16 cellular contexts compared by ENCODE assay signal in genomic region chr2:101310591-101311389, GRCh38. TPM values are rescaled to one million over a fixed set of nuclear protein-coding genes. Genes with fewer than 3 reads are reported as not detected.
A peak's percentile ranks its signal among the peaks of the same experiment; 100 is the strongest.
DNase-seq lines count a peak whose midpoint lies in the region; TF ChIP-seq lines count a peak whose summit lies in the region.
"Had no signal": no experiment of that assay in that cellular context is flagged by ENCODE, and none has a peak within 500 bp of the region (broad histone marks: within the 10 kb centered on the region; RNA-seq: fewer than 3 reads in every experiment).

No MANE protein-coding gene starts in this region.

- H3K27me3 ChIP-seq in CD4-positive, alpha-beta memory T cell (ENCODE audit: insufficient read depth, low read length) = no peaks in the 10 kb centered on the region
- peaks cover 12% of the 10 kb centered on the region for H3K27me3 ChIP-seq in neural progenitor cell

- intact Hi-C loops in CD4-positive, alpha-beta memory T cell (cut with micrococcal nuclease) = loop anchor here (1.0 kb wide), 1 partner anchor 14 kb away; no protein-coding TSS in a partner anchor
- intact Hi-C loops in head of caudate nucleus (cut with DNase I) = no loop called here

- H3K4me3 ChIP-seq in CD4-positive, alpha-beta memory T cell (ENCODE audit: low read length in 2 of 2) = no peak overlapping the region
- H3K4me3 ChIP-seq in neural progenitor cell = no peak overlapping the region

- no peaks in the 10 kb centered on the region for H3K9me3 Mint-ChIP-seq in CD4-positive, alpha-beta memory T cell
- H3K9me3 Mint-ChIP-seq in brain (peaks cover 0 to 7% (median 0%) of the 10 kb centered on the region in 5 experiments), neural progenitor cell (peaks cover 2% of the 10 kb centered on the region)

- H3K79me2 ChIP-seq in neural progenitor cell (ENCODE audit: low read depth) = peaks cover 26% of the 10 kb centered on the region

- TF ChIP-seq CTCF in brain (conservative IDR thresholded peaks at IDR 0.05) = no peak
- no peak for TF ChIP-seq CTCF in neural progenitor cell (IDR thresholded peaks at IDR 0.05)

- H3K36me3 ChIP-seq in CD4-positive, alpha-beta memory T cell (ENCODE audit: insufficient read depth, low read length) = no peaks in the 10 kb centered on the region
- H3K36me3 ChIP-seq in KOPT-K1 (ENCODE audit: insufficient read depth, low read length) (peaks cover 9% of the 10 kb centered on the region; the same call in 1 of the 2 replicates), neural progenitor cell (no peaks in the 10 kb centered on the region)

- H3K27me3 Mint-ChIP-seq in CD4-positive, alpha-beta memory T cell = no peaks in the 10 kb centered on the region
- H3K27me3 Mint-ChIP-seq in brain (peaks cover 4% of the 10 kb centered on the region), neural progenitor cell (ENCODE audit: insufficient read depth, low read depth) (peaks cover 6% of the 10 kb centered on the region)

- H3K9ac ChIP-seq in neural progenitor cell = no peak overlapping the region

- POLR2A ChIA-PET in CD4-positive, alpha-beta memory T cell (lab: Charles Lee; ENCODE audit: partially characterized antibody) = interaction anchor here (1.1 to 8.2 kb wide), 6 partner anchors 12 to 57 kb away, joined by 3 to 247 read pairs (median 4); no protein-coding TSS in a partner anchor

- H3K4me2 ChIP-seq in neural progenitor cell = no peak overlapping the region

- no peaks in the 10 kb centered on the region for H3F3A ChIP-seq in neural progenitor cell (ENCODE audit: low read depth)

- peak overlapping the region; percentile 60 for H3K27ac ChIP-seq in CD4-positive, alpha-beta memory T cell (ENCODE audit: low read depth, low read length)
- H3K27ac ChIP-seq in KOPT-K1 (ENCODE audit: low read depth, low read length, poor library complexity, severe bottlenecking) (peak overlapping the region; percentile 74), neural progenitor cell (no peak overlapping the region)

- DNase-seq in CD4-positive, alpha-beta memory T cell = no peak
- DNase-seq in neural progenitor cell (ENCODE audit: low spot score) (no peak), activated gamma-delta T cell (lab: John Stamatoyannopoulos, UW) (no peak), DMS53 (lab: John Stamatoyannopoulos, UW) (no peak), NCI-H2029 treated with DMSO at 0.1 percent for 48 hours (lab: John Stamatoyannopoulos, UW) (no peak), head of caudate nucleus (no peak)
- DNase-seq: activated CD4-positive, CD25-positive, alpha-beta regulatory T cell treated with anti-CD3 and anti-CD28 coated beads, Interleukin-2, amount 50 U/mL, for 72 hours; amygdala; glutamatergic neuron; left cardiac atrium; NCI-H1694; NCI-H82; occipital lobe; stimulated activated naive CD4-positive, alpha-beta T cell treated with Interleukin-2 at 50 U/mL for 16 hours had no signal

- H3K36me3 Mint-ChIP-seq in CD4-positive, alpha-beta memory T cell = peaks cover 5 to 22% of the 10 kb centered on the region in 2 donors
- peaks cover 16% of the 10 kb centered on the region for H3K36me3 Mint-ChIP-seq in brain
- peaks cover 8% of the 10 kb centered on the region for H3K36me3 Mint-ChIP-seq in neural progenitor cell

- peaks cover 38 to 77% (median 50%) of the 10 kb centered on the region in 4 donors for H3K4me1 Mint-ChIP-seq in CD4-positive, alpha-beta memory T cell
- peaks cover 20% of the 10 kb centered on the region for H3K4me1 Mint-ChIP-seq in brain
- peaks cover 23% of the 10 kb centered on the region for H3K4me1 Mint-ChIP-seq in neural progenitor cell

- H3K27ac Mint-ChIP-seq in CD4-positive, alpha-beta memory T cell = peak overlapping the region; percentile 89 to 97 (median 94)
- peak overlapping the region in 1 of 5 experiments; percentile 17 for H3K27ac Mint-ChIP-seq in brain
- peak overlapping the region; percentile 29 for H3K27ac Mint-ChIP-seq in neural progenitor cell

- H3K9me3 ChIP-seq in CD4-positive, alpha-beta memory T cell (ENCODE audit: control insufficient read depth in 1 of 2, low read length in 2 of 2) = no peaks in the 10 kb centered on the region
- H3K9me3 ChIP-seq in KOPT-K1 (ENCODE audit: insufficient read depth, low read length, poor library complexity, severe bottlenecking) (no peaks in the 10 kb centered on the region), neural progenitor cell (ENCODE audit: low read depth) (no peaks in the 10 kb centered on the region)

- H4K20me1 ChIP-seq in neural progenitor cell (ENCODE audit: low read depth) = peaks cover 22% of the 10 kb centered on the region

- H2AFZ ChIP-seq in neural progenitor cell (replicated peaks) = no peak overlapping the region

- H3K4me3 Mint-ChIP-seq in CD4-positive, alpha-beta memory T cell = peak overlapping the region; percentile 52 to 100 (median 70)
- H3K4me3 Mint-ChIP-seq in brain (peak overlapping the region in 3 of 5 experiments; percentile 70 to 91 (median 82)), neural progenitor cell (no peak overlapping the region)

- H3K4me1 ChIP-seq in CD4-positive, alpha-beta memory T cell (ENCODE audit: insufficient read depth, low read length) = peaks cover 50% of the 10 kb centered on the region
- H3K4me1 ChIP-seq in neural progenitor cell = peaks cover 11% of the 10 kb centered on the region

- CTCF ChIA-PET in CD4-positive, alpha-beta memory T cell (lab: Charles Lee; ENCODE audit: partially characterized antibody) = interaction anchor here (0.8 to 1.9 kb wide), 6 partner anchors 11 to 76 kb away, joined by 3 to 10 read pairs (median 6); partner anchors contain the start of gene CREG2

RNA-seq across cellular contexts. Expression of gene RNF149, which starts 2.3 kb away (rescaled TPM):
- total RNA-seq in CD4-positive, alpha-beta memory T cell = 100 to 1,000 TPM; 138 to 154 TPM
- 10 to 100 TPM; 67.6 to 94.6 TPM for polyA plus RNA-seq in CD4-positive, alpha-beta memory T cell
- polyA plus RNA-seq in brain (ENCODE audit: insufficient read depth, low read depth, low replicate concordance) = 6.6 TPM
- total RNA-seq in neural progenitor cell (ENCODE audit: low replicate concordance) = 28.1 and 35.0 TPM in 2 replicates

RNA-seq across cellular contexts. Expression of gene CNOT11, which starts 58.1 kb away (rescaled TPM):
- total RNA-seq in CD4-positive, alpha-beta memory T cell = 10 to 100 TPM; 53.8 to 56.9 TPM
- 10 to 100 TPM; 62.2 to 75.5 TPM for polyA plus RNA-seq in CD4-positive, alpha-beta memory T cell
- 23.2 TPM for polyA plus RNA-seq in brain (ENCODE audit: insufficient read depth, low read depth, low replicate concordance)
- total RNA-seq in neural progenitor cell (ENCODE audit: low replicate concordance) = 38.0 and 39.0 TPM in 2 replicates
